Comparison of ENCODE assay signal across 8 cellular contexts in the genomic region with DNA sequence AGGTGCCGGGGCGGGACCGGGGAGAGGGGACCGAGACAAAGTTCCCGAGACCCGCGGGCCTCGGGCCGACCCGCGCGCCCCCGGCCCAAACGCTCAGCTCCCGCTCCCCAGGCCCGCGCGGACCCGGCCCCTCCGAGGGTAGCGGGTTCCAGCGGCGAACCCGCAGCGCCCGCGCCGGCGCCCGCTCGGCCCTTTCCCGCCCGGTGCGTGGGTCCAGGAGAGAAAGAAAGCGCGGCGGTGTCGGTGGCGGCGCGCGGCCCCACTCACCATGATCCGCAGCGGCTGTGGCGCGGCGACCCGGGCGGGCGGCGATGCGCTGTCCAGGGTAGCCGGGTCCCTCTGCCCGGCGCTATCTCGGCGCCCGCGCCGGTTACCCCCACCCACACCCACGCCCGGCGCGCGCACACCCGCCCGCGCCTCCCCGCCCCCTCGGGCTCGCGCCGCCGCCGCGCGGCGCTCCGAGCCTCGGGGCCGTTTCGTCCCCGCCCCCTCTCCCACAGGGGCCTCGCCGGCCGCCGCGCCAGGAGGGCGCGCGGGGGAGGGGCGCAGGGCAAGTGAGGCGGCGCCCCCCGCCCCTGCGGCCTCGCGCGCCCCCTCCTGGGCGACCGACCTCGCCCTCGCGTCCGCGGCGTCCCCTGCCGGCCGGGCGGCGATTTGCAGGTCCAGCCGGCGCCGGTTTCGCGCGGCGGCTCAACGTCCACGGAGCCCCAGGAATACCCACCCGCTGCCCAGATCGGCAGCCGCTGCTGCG. TPM values are rescaled to one million over a fixed set of nuclear protein-coding genes. Genes with fewer than 3 reads are reported as not detected.
DNase-seq lines count a peak whose midpoint lies in the region; ATAC-seq, FAIRE-seq and TF ChIP-seq lines count a peak whose summit lies in the region.

TSS of gene ELOVL2 (minus strand) at position 345 of the 751 bp plus-strand sequence. CDS start at position 270, 75 bp downstream.

- ATAC-seq in activated T-cell treated with anti-CD3 and anti-CD28 coated beads, Interleukin-2, amount 50 U/mL, for 4 hours, result peak; percentile 60 to 68
- ATAC-seq in pancreas, result peak; percentile 86 to 92 (median 88)

- whole genome bisulfite sequencing in pancreas, 2 donors, result 4 to 5% methylated on average over 21 to 124 of the region's 124 CpGs

- H3K4me3 ChIP-seq in ACC112 (ENCODE audit: low read depth, low read length) (peak within 1 kb of the TSS; percentile 74), pancreas (peak within 1 kb of the TSS; percentile 37 to 76 (median 50))

- TF ChIP-seq RAD21 in Ishikawa (IDR thresholded peaks at IDR 0.05; ENCODE audit: low read depth), result peak; percentile 51; the same call in 1 of the 2 replicates

- H3K36me3 ChIP-seq in ACC112 (ENCODE audit: insufficient read depth, low read length), result no peaks in the 10 kb centered on the region
- H3K36me3 ChIP-seq in pancreas, result no peaks in the 10 kb centered on the region

- H3K4me1 ChIP-seq in ACC112 (ENCODE audit: control insufficient read depth, insufficient read depth, low read length, unreplicated experiment), result no peaks in the 10 kb centered on the region
- H3K4me1 ChIP-seq in pancreas, result no peaks in the 10 kb centered on the region

- H3K27me3 ChIP-seq in ACC112 (ENCODE audit: insufficient read depth, low read length) (peaks cover 60% of the 10 kb centered on the region), pancreas (peaks cover 0 to 8% (median 0%) of the 10 kb centered on the region in 4 donors)

- H2AFZ ChIP-seq in ACC112 (ENCODE audit: low read length, unreplicated experiment), result no peak within 1 kb of the TSS

- no peak for TF ChIP-seq EP300 in Ishikawa (IDR thresholded peaks at IDR 0.05; ENCODE audit: borderline replicate concordance)

- H3K4me1 Mint-ChIP-seq in activated T-cell treated with anti-CD3 and anti-CD28 coated beads, Interleukin-2, amount 50 U/mL, for 4 hours (ENCODE audit: low read depth), result peaks cover 8% of the 10 kb centered on the region

- H3K27ac ChIP-seq in ACC112 (ENCODE audit: low read depth, low read length) (no peak within 1 kb of the TSS), pancreas (no peak within 1 kb of the TSS)

- peak within 1 kb of the TSS; percentile 63 for H3K4me3 Mint-ChIP-seq in activated T-cell treated with anti-CD3 and anti-CD28 coated beads, Interleukin-2, amount 50 U/mL, for 4 hours

- DNase-seq in activated T-cell treated with anti-CD3 and anti-CD28 coated beads, Interleukin-2, amount 50 U/mL, for 4 hours, result no peak
- DNase-seq in frontal cortex (ENCODE audit: low spot score in 2 of 2) (peak; percentile 72 to 77), pancreas (peak; percentile 23 to 84 (median 54)), activated gamma-delta T cell treated with Interleukin-2 at 50 U/mL for 16 hours (no peak)
- DNase-seq in effector CD4-positive, alpha-beta T cell, result no peak

- H3K9me3 Mint-ChIP-seq in activated T-cell treated with anti-CD3 and anti-CD28 coated beads, Interleukin-2, amount 50 U/mL, for 4 hours, result no peaks in the 10 kb centered on the region

- no peaks in the 10 kb centered on the region for H3K79me2 ChIP-seq in ACC112 (ENCODE audit: control insufficient read depth, insufficient read depth, low read length, unreplicated experiment)

- TF ChIP-seq CTCF in GM12873 (IDR thresholded peaks at IDR 0.05; ENCODE audit: insufficient read depth, low read depth, low read length, missing control alignments) (peak; percentile 60), pancreas (IDR thresholded peaks at IDR 0.05) (peak in 3 of 4 donors; percentile 47 to 66 (median 59))

- FAIRE-seq in frontal cortex (lab: Jason Lieb, UNC), result no peak
- FAIRE-seq in pancreas (lab: Jason Lieb, UNC), result no peak

- peaks cover 58% of the 10 kb centered on the region for H3K27me3 Mint-ChIP-seq in activated T-cell treated with anti-CD3 and anti-CD28 coated beads, Interleukin-2, amount 50 U/mL, for 4 hours (ENCODE audit: low read depth)

- H3K9me3 ChIP-seq in pancreas, result no peaks in the 10 kb centered on the region

- no peaks in the 10 kb centered on the region for H3K36me3 Mint-ChIP-seq in activated T-cell treated with anti-CD3 and anti-CD28 coated beads, Interleukin-2, amount 50 U/mL, for 4 hours (ENCODE audit: insufficient read depth)

- intact Hi-C loops in pancreas (cut with DNase I), result no loop called here

TF ChIP-seq in Ishikawa, 13 proteins besides CTCF, POLR2A, EP300 and RAD21:
- TF ChIP-seq, protein P1, sequence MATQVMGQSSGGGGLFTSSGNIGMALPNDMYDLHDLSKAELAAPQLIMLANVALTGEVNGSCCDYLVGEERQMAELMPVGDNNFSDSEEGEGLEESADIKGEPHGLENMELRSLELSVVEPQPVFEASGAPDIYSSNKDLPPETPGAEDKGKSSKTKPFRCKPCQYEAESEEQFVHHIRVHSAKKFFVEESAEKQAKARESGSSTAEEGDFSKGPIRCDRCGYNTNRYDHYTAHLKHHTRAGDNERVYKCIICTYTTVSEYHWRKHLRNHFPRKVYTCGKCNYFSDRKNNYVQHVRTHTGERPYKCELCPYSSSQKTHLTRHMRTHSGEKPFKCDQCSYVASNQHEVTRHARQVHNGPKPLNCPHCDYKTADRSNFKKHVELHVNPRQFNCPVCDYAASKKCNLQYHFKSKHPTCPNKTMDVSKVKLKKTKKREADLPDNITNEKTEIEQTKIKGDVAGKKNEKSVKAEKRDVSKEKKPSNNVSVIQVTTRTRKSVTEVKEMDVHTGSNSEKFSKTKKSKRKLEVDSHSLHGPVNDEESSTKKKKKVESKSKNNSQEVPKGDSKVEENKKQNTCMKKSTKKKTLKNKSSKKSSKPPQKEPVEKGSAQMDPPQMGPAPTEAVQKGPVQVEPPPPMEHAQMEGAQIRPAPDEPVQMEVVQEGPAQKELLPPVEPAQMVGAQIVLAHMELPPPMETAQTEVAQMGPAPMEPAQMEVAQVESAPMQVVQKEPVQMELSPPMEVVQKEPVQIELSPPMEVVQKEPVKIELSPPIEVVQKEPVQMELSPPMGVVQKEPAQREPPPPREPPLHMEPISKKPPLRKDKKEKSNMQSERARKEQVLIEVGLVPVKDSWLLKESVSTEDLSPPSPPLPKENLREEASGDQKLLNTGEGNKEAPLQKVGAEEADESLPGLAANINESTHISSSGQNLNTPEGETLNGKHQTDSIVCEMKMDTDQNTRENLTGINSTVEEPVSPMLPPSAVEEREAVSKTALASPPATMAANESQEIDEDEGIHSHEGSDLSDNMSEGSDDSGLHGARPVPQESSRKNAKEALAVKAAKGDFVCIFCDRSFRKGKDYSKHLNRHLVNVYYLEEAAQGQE (IDR thresholded peaks at IDR 0.05; ENCODE audit: low read depth), result peak; percentile 81
- TF ChIP-seq CREB1 (IDR thresholded peaks at IDR 0.05; ENCODE audit: low read depth), result no peak
- TF ChIP-seq EGR1 (IDR thresholded peaks at IDR 0.05), result peak; percentile 66
- TF ChIP-seq FOXM1 (IDR thresholded peaks at IDR 0.05; ENCODE audit: borderline replicate concordance, low read depth), result no peak
- TF ChIP-seq MAX (IDR thresholded peaks at IDR 0.05), result 0 out of 2 replicates have a peak, but pooled peaks have one; percentile 10
- TF ChIP-seq TEAD4 (IDR thresholded peaks at IDR 0.05), result no peak
TF ChIP-seq in Ishikawa: peak in this region for 3.

RNA-seq across cellular contexts. Expression of gene ELOVL2, which starts in this region (rescaled TPM):
- not detected for total RNA-seq in activated T-cell treated with anti-CD3 and anti-CD28 coated beads, Interleukin-2, amount 50 U/mL, for 4 hours
- 55.4 TPM for total RNA-seq in frontal cortex
- 1 to 10 TPM; 1.3 to 2.2 (median 1.6) TPM for total RNA-seq in pancreas
- polyA plus RNA-seq in pancreas, result 1 to 10 TPM; 1.5 to 1.9 TPM

Comparison
In these comparisons a context has a peak if more than half of its experiments do, and no peak if none do; other contexts are left out.
1. RNA of gene ELOVL2 (total RNA-seq): 55.4 TPM in frontal cortex (single experiment); 1.3 to 2.2 TPM in pancreas and not detected in activated T-cell treated with anti-CD3 and anti-CD28 coated beads, Interleukin-2, amount 50 U/mL, for 4 hours; every median in the first group is over 10 times any median in the second.
2. Peak in ATAC-seq in activated T-cell treated with anti-CD3 and anti-CD28 coated beads, Interleukin-2, amount 50 U/mL, for 4 hours; RNA of the gene not detected or under 1 TPM.
3. DNase-seq: peak in frontal cortex (2 of 2) and pancreas (6 of 6); none in activated T-cell treated with anti-CD3 and anti-CD28 coated beads, Interleukin-2, amount 50 U/mL, for 4 hours (single experiment), activated gamma-delta T cell treated with Interleukin-2 at 50 U/mL for 16 hours (single experiment) and effector CD4-positive, alpha-beta T cell (single experiment).